ENCODE assay signal across 8 cellular contexts in genomic region chr2:47437287-47437686, GRCh38. TPM values are rescaled to one million over a fixed set of nuclear protein-coding genes. Genes with fewer than 3 reads are reported as not detected.
DNase-seq lines count a peak whose midpoint lies in the region; ATAC-seq, FAIRE-seq and TF ChIP-seq lines count a peak whose summit lies in the region.

No MANE protein-coding gene starts in this region.

- H3K4ac ChIP-seq in mesenchymal stem cell (ENCODE audit: low read depth in 1 of 2, low read length in 2 of 2): no peak overlapping the region

- no peaks in the 10 kb centered on the region for H3K36me3 ChIP-seq in breast epithelium
- peaks cover 0 to 4% of the 10 kb centered on the region in 2 experiments for H3K36me3 ChIP-seq in mesenchymal stem cell (ENCODE audit: control insufficient read depth in 1 of 2, insufficient read depth in 2 of 2, low read depth in 1 of 2, low read length in 2 of 2)

- H3K18ac ChIP-seq in mesenchymal stem cell (ENCODE audit: low read depth in 1 of 2, low read length in 2 of 2): no peak overlapping the region

- H3K4me1 ChIP-seq in breast epithelium (no peaks in the 10 kb centered on the region), mesenchymal stem cell (ENCODE audit: control insufficient read depth, insufficient read depth, low read depth, low read length) (no peaks in the 10 kb centered on the region)

- no peak for TF ChIP-seq POLR2A in breast epithelium (IDR thresholded peaks at IDR 0.05)

- H3K9ac ChIP-seq in mesenchymal stem cell (ENCODE audit: low read length): peak overlapping the region; percentile 26

- H4K91ac ChIP-seq in mesenchymal stem cell (ENCODE audit: low read length): no peak overlapping the region

- H3K27me3 ChIP-seq in breast epithelium (no peaks in the 10 kb centered on the region), mesenchymal stem cell (ENCODE audit: control insufficient read depth in 1 of 2, insufficient read depth in 1 of 2, low read length in 2 of 2) (no peaks in the 10 kb centered on the region)

- no peak overlapping the region for H3K4me2 ChIP-seq in mesenchymal stem cell (ENCODE audit: low read length, poor library complexity, severe bottlenecking)

- no peak overlapping the region for H3K23ac ChIP-seq in mesenchymal stem cell (ENCODE audit: low read length in 2 of 2)

- ATAC-seq in HG03108 (IDR thresholded peaks at IDR 0.05; ENCODE audit: unreplicated experiment): no peak

- DNase-seq in COLO829 (ENCODE audit: low spot score) (peak; percentile 13), Kasumi-1 (lab: John Stamatoyannopoulos, UW) (peak; percentile 37 to 68), breast epithelium (ENCODE audit: low spot score in 2 of 2) (no peak), mesenchymal stem cell (peak; percentile 52), NCI-H345 treated with DMSO at 0.1 percent for 48 hours (lab: John Stamatoyannopoulos, UW; ENCODE audit: unreplicated experiment) (no peak), GM19239 (ENCODE audit: insufficient read length, low spot score) (no peak)
- DNase-seq in activated CD4-positive, alpha-beta T cell treated with anti-CD3 and anti-CD28 coated beads, Interleukin-2, amount 50 U/mL, for 1 hour: no peak

- TF ChIP-seq CTCF in breast epithelium (IDR thresholded peaks at IDR 0.05): peak; percentile 14 to 38 (median 18)

- no peak overlapping the region for H4K8ac ChIP-seq in mesenchymal stem cell (ENCODE audit: low read length)

- H3K14ac ChIP-seq in mesenchymal stem cell (ENCODE audit: low read length in 2 of 2): no peak overlapping the region

- no peak overlapping the region for H2BK120ac ChIP-seq in mesenchymal stem cell (ENCODE audit: low read depth, low read length)

- H3K9me3 ChIP-seq in breast epithelium (no peaks in the 10 kb centered on the region), mesenchymal stem cell (ENCODE audit: control insufficient read depth, low read length) (no peaks in the 10 kb centered on the region)

- no peak overlapping the region for H2AFZ ChIP-seq in mesenchymal stem cell (ENCODE audit: low read depth, low read length)

- H2AK5ac ChIP-seq in mesenchymal stem cell (ENCODE audit: low read length, severe bottlenecking): no peak overlapping the region

- H3K27ac ChIP-seq in breast epithelium (no peak overlapping the region), mesenchymal stem cell (ENCODE audit: low read length, poor library complexity, severe bottlenecking) (no peak overlapping the region)

- intact Hi-C loops in breast epithelium (cut with DNase I; ENCODE audit: low total_unique reads): no loop called here

- H2BK5ac ChIP-seq in mesenchymal stem cell (ENCODE audit: low read depth, low read length, poor library complexity, severe bottlenecking): no peak overlapping the region

- H3K79me1 ChIP-seq in mesenchymal stem cell (replicated peaks; ENCODE audit: low read length, poor library complexity, severe bottlenecking): peaks cover 16% of the 10 kb centered on the region

- H3K4me3 ChIP-seq in breast epithelium: no peak overlapping the region
- H3K4me3 ChIP-seq in mesenchymal stem cell (ENCODE audit: insufficient read depth in 1 of 2, low read depth in 1 of 2, low read length in 2 of 2): no peak overlapping the region

- H2BK15ac ChIP-seq in mesenchymal stem cell (ENCODE audit: low read depth, poor library complexity, severe bottlenecking): no peak overlapping the region

- no peak overlapping the region for H2BK12ac ChIP-seq in mesenchymal stem cell (ENCODE audit: low read length in 2 of 2)

- 79% methylated on average over 4 of the region's 4 CpGs for WGBS in mesenchymal stem cell

- no peak for FAIRE-seq in GM19239 (lab: Jason Lieb, UNC)

RNA-seq across cellular contexts. Expression of gene MSH2, which starts 34.3 kb away (rescaled TPM):
- 10 to 100 TPM in 2 of 3 donors, 1 to 10 TPM in 1; 9.4 to 22.5 (median 16.4) TPM for total RNA-seq in breast epithelium
- 7.3 TPM for polyA plus RNA-seq in mesenchymal stem cell (2013, experiment 1 of 2)
- 7.8 TPM for polyA plus RNA-seq in mesenchymal stem cell (2013, experiment 2 of 2)

Comparison
In these comparisons a context has a peak if more than half of its experiments do, and no peak if none do; other contexts are left out.
1. DNase-seq: peak in COLO829 (single experiment), Kasumi-1 (2 of 2) and mesenchymal stem cell (single experiment); none in breast epithelium (0 of 2), NCI-H345 treated with DMSO at 0.1 percent for 48 hours (single experiment), activated CD4-positive, alpha-beta T cell treated with anti-CD3 and anti-CD28 coated beads, Interleukin-2, amount 50 U/mL, for 1 hour (single experiment) and GM19239 (single experiment).